ENCODE assay signal across 2 cellular contexts in genomic region chr12:113792450-113792849, GRCh38.
TF ChIP-seq lines count a peak whose summit lies in the region.

No MANE protein-coding gene starts in this region.

TF ChIP-seq in HepG2, 621 proteins besides CTCF, POLR2A, EP300 and RAD21 (continued from another document):
- TF ChIP-seq PRDM15 (CRISPR knock-in tag; IDR thresholded peaks at IDR 0.05) (peak; percentile 85), ZNF589 (CRISPR knock-in tag; conservative IDR thresholded peaks at IDR 0.05) (no peak), CEBPB (IDR thresholded peaks at IDR 0.05; ENCODE audit: borderline replicate concordance, low read depth, low read length) (peak; percentile 43; the same call in 1 of the 2 replicates), STAG1 (CRISPR knock-in tag; IDR thresholded peaks at IDR 0.05) (peak; percentile 20; the same call in 1 of the 2 replicates)

TF ChIP-seq in K562, 482 proteins besides CTCF, POLR2A, EP300 and RAD21:
- TF ChIP-seq ZBTB40 (IDR thresholded peaks at IDR 0.05) (no peak), ZBTB40 (CRISPR knock-in tag; IDR thresholded peaks at IDR 0.05) (no peak), FOSL1 (tag; conservative IDR thresholded peaks at IDR 0.05) (0 out of 2 replicates have a peak, but pooled peaks have one; percentile 11), ATF3 (IDR thresholded peaks at IDR 0.05) (peak; percentile 48), ATF3 (CRISPR knock-in tag; conservative IDR thresholded peaks at IDR 0.05) (no peak), CEBPG (CRISPR knock-in tag; IDR thresholded peaks at IDR 0.05) (peak; percentile 51), CEBPG (tag; conservative IDR thresholded peaks at IDR 0.05 in 1 of 2, IDR thresholded peaks at IDR 0.05 in 1 of 2) (peak; percentile 31 to 70; a peak in 3 of 4 replicates), NCOA2 (IDR thresholded peaks at IDR 0.05; ENCODE audit: partially characterized antibody in 2 of 2) (no peak), ILF3 (IDR thresholded peaks at IDR 0.05; ENCODE audit: borderline replicate concordance) (no peak), PHF20 (IDR thresholded peaks at IDR 0.05; ENCODE audit: partially characterized antibody) (peak; percentile 11), CEBPB (tag; IDR thresholded peaks at IDR 0.05) (peak; percentile 74), RNF219 (CRISPR knock-in tag; IDR thresholded peaks at IDR 0.05) (no peak), TCF3 (CRISPR knock-in tag; IDR thresholded peaks at IDR 0.05) (peak; percentile 9; the same call in 1 of the 2 replicates), ZBTB49 (CRISPR knock-in tag; IDR thresholded peaks at IDR 0.05; ENCODE audit: borderline replicate concordance) (no peak), NFIC (IDR thresholded peaks at IDR 0.05) (0 out of 2 replicates have a peak, but pooled peaks have one; percentile 25), NR0B1 (IDR thresholded peaks at IDR 0.05; ENCODE audit: partially characterized antibody) (no peak)
